34 cellular contexts compared by ENCODE assay signal in genomic region chrX:16696956-16697355, GRCh38. TPM values are rescaled to one million over a fixed set of nuclear protein-coding genes. Genes with fewer than 3 reads are reported as not detected.
"Had no signal": no experiment of that assay in that cellular context is flagged by ENCODE, and none has a peak within 500 bp of the region (broad histone marks: within the 10 kb centered on the region; RNA-seq: fewer than 3 reads in every experiment).

No MANE protein-coding gene starts in this region.

- H3K4me1 Mint-ChIP-seq: endodermal cell had no signal

- DNase-seq: colonic mucosa; cortex of kidney; effector CD8-positive, alpha-beta T cell; effector memory CD8-positive, alpha-beta T cell; endodermal cell; erythroblast; esophagus squamous epithelium; foreskin fibroblast; foreskin melanocyte; gastrocnemius medialis; glutamatergic neuron; head of caudate nucleus; heart right ventricle; hypothalamus; left cardiac atrium; left lung; left ventricle myocardium superior; lower lobe of right lung; mesenchymal stem cell; midbrain; naive thymus-derived CD4-positive, alpha-beta T cell had no signal

- ATAC-seq: effector memory CD8-positive, alpha-beta T cell; esophagus mucosa; gastrocnemius medialis; heart right ventricle; left cardiac atrium; left lung; left ventricle myocardium superior; lower lobe of right lung; naive thymus-derived CD4-positive, alpha-beta T cell had no signal

- H3K27me3 ChIP-seq: colonic mucosa, esophagus squamous epithelium, gastrocnemius medialis, left lung had no signal

- H3K9me3 Mint-ChIP-seq: dendritic cell treated with granulocyte-macrophage colony-stimulating factor and Interleukin-4, amounts not matched to agents 40 ng/mL and 50 ng/mL, for 4 days; effector memory CD8-positive, alpha-beta T cell; endodermal cell; naive thymus-derived CD4-positive, alpha-beta T cell had no signal

- H3K4me3 Mint-ChIP-seq: dendritic cell treated with granulocyte-macrophage colony-stimulating factor and Interleukin-4, amounts not matched to agents 40 ng/mL and 50 ng/mL, for 4 days; effector memory CD8-positive, alpha-beta T cell; endodermal cell; naive thymus-derived CD4-positive, alpha-beta T cell had no signal

- FAIRE-seq: endometrium, islet of Langerhans, keratinocyte had no signal

- H3K27ac ChIP-seq: colonic mucosa, epithelial cell of prostate, esophagus squamous epithelium, gastrocnemius medialis, heart right ventricle, left lung, lower lobe of right lung had no signal

- H3K4me1 ChIP-seq: colonic mucosa, esophagus squamous epithelium, gastrocnemius medialis, heart right ventricle, left lung, lower lobe of right lung had no signal

- H3K27ac Mint-ChIP-seq: dendritic cell treated with granulocyte-macrophage colony-stimulating factor and Interleukin-4, amounts not matched to agents 40 ng/mL and 50 ng/mL, for 4 days; effector memory CD8-positive, alpha-beta T cell; endodermal cell had no signal

- H3K4me3 ChIP-seq: colonic mucosa, esophagus squamous epithelium, gastrocnemius medialis, heart right ventricle, left lung, lower lobe of right lung had no signal

- H3K9me3 ChIP-seq: colonic mucosa, esophagus squamous epithelium, gastrocnemius medialis, heart right ventricle, left lung, lower lobe of right lung had no signal

- H3K27me3 Mint-ChIP-seq: dendritic cell treated with granulocyte-macrophage colony-stimulating factor and Interleukin-4, amounts not matched to agents 40 ng/mL and 50 ng/mL, for 4 days; effector memory CD8-positive, alpha-beta T cell; naive thymus-derived CD4-positive, alpha-beta T cell had no signal

- H3K36me3 ChIP-seq: colonic mucosa, gastrocnemius medialis had no signal

RNA-seq across cellular contexts. Expression of gene S100G, which starts 47.0 kb away (rescaled TPM):
- total RNA-seq: colonic mucosa; dermis microvascular lymphatic vessel endothelial cell; endodermal cell; esophagus mucosa; esophagus squamous epithelium; gastrocnemius medialis; glomerular endothelial cell; heart right ventricle; kidney epithelial cell; left cardiac atrium; left ventricle myocardium superior; lower leg skin; lower lobe of right lung; lung microvascular endothelial cell; mononuclear cell; mucosa of gallbladder; naive thymus-derived CD4-positive, alpha-beta T cell had no signal
- polyA plus RNA-seq: heart right ventricle; keratinocyte; naive thymus-derived CD4-positive, alpha-beta T cell had no signal
